In the genomic region with DNA sequence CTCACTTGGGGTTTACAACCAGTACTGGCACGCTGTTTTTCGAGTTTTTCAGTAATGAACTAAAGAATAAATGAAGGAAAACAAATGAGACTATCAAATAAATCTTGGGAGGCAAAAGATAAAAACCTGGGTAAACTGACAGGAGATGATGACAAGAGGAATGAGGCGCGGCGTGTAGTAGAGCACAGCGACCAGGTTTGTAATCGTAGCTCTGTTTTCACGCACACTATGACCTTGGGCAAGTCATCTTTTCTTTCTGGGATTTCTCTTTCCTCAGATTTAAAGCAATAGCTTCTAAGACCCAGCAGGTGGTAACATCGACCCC, we compare ENCODE assay signal across 8 cellular contexts. TPM values are rescaled to one million over a fixed set of nuclear protein-coding genes. Genes with fewer than 3 reads are reported as not detected.
DNase-seq lines count a peak whose midpoint lies in the region; ATAC-seq and TF ChIP-seq lines count a peak whose summit lies in the region.

No MANE protein-coding gene starts in this region.

- peaks cover 21% of the 10 kb centered on the region for H3K79me2 ChIP-seq in GM23248 (ENCODE audit: insufficient read depth)

- peaks cover 5% of the 10 kb centered on the region; the same call in 1 of the 2 replicates for H3F3A ChIP-seq in GM23248 (ENCODE audit: insufficient read depth)

- H3K4me2 ChIP-seq in GM23248 (ENCODE audit: unreplicated experiment): peak overlapping the region; percentile 92

- no peak for TF ChIP-seq POLR2A in gastrocnemius medialis (IDR thresholded peaks at IDR 0.05)

- peak overlapping the region; percentile 87 for H3K9ac ChIP-seq in GM23248

- no peak for DNase-seq in GM23248
- DNase-seq in globus pallidus (ENCODE audit: low spot score): peak; percentile 11
- DNase-seq in gastrocnemius medialis: no peak
- DNase-seq in DMS 273 (lab: John Stamatoyannopoulos, UW; ENCODE audit: unreplicated experiment): no peak
- no peak for DNase-seq in stimulated activated CD4-positive, alpha-beta T cell treated with anti-CD3 and anti-CD28 coated beads, Interleukin-1b, Interleukin-23, amount 100 ng/mL, for 48 hours

- intact Hi-C loops in gastrocnemius medialis (cut with DNase I; ENCODE audit: low total_unique reads): loop anchor here (2.0 to 5.0 kb wide), 3 partner anchors 18 to 362 kb away; partner anchors contain the start of genes KBTBD6, SLC25A15 and WBP4

- H3K4me1 ChIP-seq in GM23248 (ENCODE audit: insufficient read depth) (peaks cover 9% of the 10 kb centered on the region), gastrocnemius medialis (peaks cover 12 to 23% of the 10 kb centered on the region in 2 donors)

- no peaks in the 10 kb centered on the region for H3K9me3 ChIP-seq in GM23248 (ENCODE audit: low read depth)
- no peaks in the 10 kb centered on the region for H3K9me3 ChIP-seq in gastrocnemius medialis

- peak overlapping the region; percentile 96 for H3K4me3 ChIP-seq in GM23248
- H3K4me3 ChIP-seq in WI38 (ENCODE audit: low read depth, low read length): peak overlapping the region; percentile 100
- peak overlapping the region; percentile 74 to 95 (median 90) for H3K4me3 ChIP-seq in gastrocnemius medialis

- no peaks in the 10 kb centered on the region for H4K20me1 ChIP-seq in GM23248 (ENCODE audit: insufficient read depth)

- in situ Hi-C loops in GM23248 (cut with MboI) (no loop called here), gastrocnemius medialis (cut with MboI; ENCODE audit: low sequenced_read_pairs in 4 of 4) (no loop called here)

- no peaks in the 10 kb centered on the region for H3K9me2 ChIP-seq in GM23248 (ENCODE audit: insufficient read depth)

- H2AFZ ChIP-seq in GM23248: peak overlapping the region; percentile 98

- TF ChIP-seq CTCF in WI38 (IDR thresholded peaks at IDR 0.05; ENCODE audit: low read depth, low read length) (no peak), gastrocnemius medialis (IDR thresholded peaks at IDR 0.05 in 4 of 5, conservative IDR thresholded peaks at IDR 0.05 in 1 of 5) (no peak)

- H3K36me3 ChIP-seq in GM23248 (ENCODE audit: low read depth) (peaks cover 6% of the 10 kb centered on the region; the same call in 1 of the 2 replicates), gastrocnemius medialis (peaks cover 0 to 5% of the 10 kb centered on the region in 2 donors)

- H3K27me3 ChIP-seq in GM23248 (replicated peaks; ENCODE audit: insufficient read depth): no peaks in the 10 kb centered on the region
- H3K27me3 ChIP-seq in gastrocnemius medialis: no peaks in the 10 kb centered on the region

- H3K27ac ChIP-seq in GM23248 (peak overlapping the region; percentile 55), gastrocnemius medialis (peak overlapping the region; percentile 77 to 93 (median 90))

- peak in 1 of 2 donors; percentile 59 for ATAC-seq in gastrocnemius medialis
- no peak for ATAC-seq in HG03378 (IDR thresholded peaks at IDR 0.05; ENCODE audit: unreplicated experiment)
- ATAC-seq in HG02571 (IDR thresholded peaks at IDR 0.05; ENCODE audit: unreplicated experiment): no peak

- WGBS in GM23248 (ENCODE audit: low coverage in 1 of 2, low lambda C conversion rate in 2 of 2, missing lambda C conversion rate in 2 of 2), 2 experiments: 1% methylated on average over 9 of the region's 9 CpGs

RNA-seq across cellular contexts. Expression of gene MRPS31, which starts 0.4 kb away (rescaled TPM):
- total RNA-seq in GM23248 (2014; rRNA removed; shearing (Covaris generic)): 2.9 and 9.8 TPM in 2 replicates
- polyA plus RNA-seq in GM23248 (2016; fragmentation: Nextera tagmentation; extraction: Ambion mirVana): 14.7 and 16.6 TPM in 2 replicates
- 10 to 100 TPM; 21.0 to 29.5 (median 24.8) TPM for total RNA-seq in gastrocnemius medialis

RNA-seq across cellular contexts. Expression of gene SLC25A15, which starts 18.8 kb away (rescaled TPM):
- total RNA-seq in GM23248 (2014; rRNA removed; shearing (Covaris generic)): 24.4 and 29.1 TPM in 2 replicates
- polyA plus RNA-seq in GM23248 (2016; fragmentation: Nextera tagmentation; extraction: Ambion mirVana): 12.6 and 12.7 TPM in 2 replicates
- total RNA-seq in gastrocnemius medialis: 10 to 100 TPM in 2 of 4 donors, 1 to 10 TPM in 2; 4.3 to 19.3 (median 11.0) TPM
